ENCODE assay signal across 9 cellular contexts in the genomic region with DNA sequence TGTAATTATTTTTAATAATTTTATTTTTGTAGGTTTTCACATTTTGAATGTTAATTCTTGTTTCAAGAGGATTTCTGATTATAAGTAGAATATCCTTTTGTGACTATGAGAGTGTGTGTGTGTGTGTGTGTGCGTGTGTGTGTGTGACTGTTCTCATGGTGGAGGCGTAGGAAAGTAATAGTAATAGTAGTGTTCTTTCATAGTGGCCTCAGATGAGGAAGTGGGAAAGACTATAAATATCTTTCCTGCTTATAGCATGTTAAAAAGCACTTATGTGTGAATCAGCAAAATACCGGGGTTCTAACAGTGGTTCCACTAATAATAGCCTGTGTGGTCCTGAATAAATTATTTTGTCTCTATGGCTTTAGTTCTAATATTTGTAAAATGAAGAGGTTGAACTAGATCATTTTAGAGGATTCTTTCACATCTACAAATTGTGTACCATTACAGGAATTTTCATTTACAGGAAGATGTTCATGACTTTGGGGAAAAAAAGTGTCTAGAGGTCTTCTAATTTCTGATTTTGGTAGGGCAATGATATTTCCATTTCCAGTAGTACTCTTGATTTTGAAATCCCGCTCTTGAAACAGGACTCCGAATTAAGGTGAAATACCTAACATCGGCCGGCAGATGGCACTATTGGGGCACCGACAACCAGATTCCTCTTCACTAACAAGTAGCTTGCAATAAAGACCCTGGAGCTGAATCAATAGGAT. TPM values are rescaled to one million over a fixed set of nuclear protein-coding genes. Genes with fewer than 3 reads are reported as not detected.
DNase-seq lines count a peak whose midpoint lies in the region; ATAC-seq and TF ChIP-seq lines count a peak whose summit lies in the region.
"Had no signal": no experiment of that assay in that cellular context is flagged by ENCODE, and none has a peak within 500 bp of the region (broad histone marks: within the 10 kb centered on the region; RNA-seq: fewer than 3 reads in every experiment).

No MANE protein-coding gene starts in this region.

- TF ChIP-seq CTCF in epithelial cell of esophagus (IDR thresholded peaks at IDR 0.05; ENCODE audit: insufficient read depth, low read depth, low read length, missing control alignments) (peak; percentile 74), nephron progenitor cell (IDR thresholded peaks at IDR 0.05) (peak; percentile 82)

- H3K27me3 ChIP-seq in CD8-positive, alpha-beta memory T cell (ENCODE audit: insufficient read depth, low read length, poor library complexity, severe bottlenecking), result no peaks in the 10 kb centered on the region

- no peak overlapping the region for H3K4me3 Mint-ChIP-seq in CD8-positive, alpha-beta memory T cell
- no peak overlapping the region for H3K4me3 Mint-ChIP-seq in nephron progenitor cell

- peaks cover 13 to 50% of the 10 kb centered on the region in 2 donors for H3K27me3 Mint-ChIP-seq in CD8-positive, alpha-beta memory T cell
- H3K27me3 Mint-ChIP-seq in nephron progenitor cell (ENCODE audit: low read depth, poor library complexity), result peaks cover 30% of the 10 kb centered on the region

- no peak overlapping the region for H3K27ac Mint-ChIP-seq in CD8-positive, alpha-beta memory T cell
- no peak overlapping the region for H3K27ac Mint-ChIP-seq in nephron progenitor cell

- no peaks in the 10 kb centered on the region for H3K9me3 ChIP-seq in CD8-positive, alpha-beta memory T cell (ENCODE audit: low read length)

- DNase-seq in CD8-positive, alpha-beta memory T cell, result peak; percentile 23 to 64 (median 38)
- DNase-seq in NOMO-1 treated with DMSO at 0.1 percent for 48 hours (lab: John Stamatoyannopoulos, UW; ENCODE audit: unreplicated experiment) (peak; percentile 85), epithelial cell of esophagus (ENCODE audit: low read depth) (peak; percentile 86), nephron progenitor cell (peak; percentile 77), stromal cell of bone marrow (ENCODE audit: low read depth) (peak; percentile 58)
- peak; percentile 16 for DNase-seq in activated CD8-positive, alpha-beta memory T cell treated with anti-CD3 and anti-CD28 coated beads, Interleukin-2, amount 50 U/mL, for 1 hour (ENCODE audit: extremely low read depth)

- POLR2A ChIA-PET in CD8-positive, alpha-beta memory T cell (lab: Charles Lee), result no interaction called here

- H3K36me3 Mint-ChIP-seq in CD8-positive, alpha-beta memory T cell, result no peaks in the 10 kb centered on the region
- no peaks in the 10 kb centered on the region for H3K36me3 Mint-ChIP-seq in nephron progenitor cell (ENCODE audit: low read depth)

- no peak overlapping the region for H3K4me3 ChIP-seq in CD8-positive, alpha-beta memory T cell (ENCODE audit: low read length)
- H3K4me3 ChIP-seq in epithelial cell of esophagus (ENCODE audit: low read length), result no peak overlapping the region

- H3K4me1 ChIP-seq in CD8-positive, alpha-beta memory T cell (ENCODE audit: insufficient read depth, low read length), result no peaks in the 10 kb centered on the region

- CTCF ChIA-PET in CD8-positive, alpha-beta memory T cell (lab: Charles Lee), result interaction anchor here (0.7 to 1.8 kb wide), 6 partner anchors 8 to 515 kb away, joined by 3 to 5 read pairs (median 4); no protein-coding TSS in a partner anchor

- H3K27ac ChIP-seq in CD8-positive, alpha-beta memory T cell (ENCODE audit: low read depth, low read length), result no peak overlapping the region
- H3K27ac ChIP-seq: epithelial cell of prostate had no signal

- peak; percentile 47 for ATAC-seq in GM19324 (IDR thresholded peaks at IDR 0.05; ENCODE audit: low FRiP score, unreplicated experiment)
- ATAC-seq in HG03378 (IDR thresholded peaks at IDR 0.05; ENCODE audit: unreplicated experiment), result peak; percentile 93

- H3K9me3 Mint-ChIP-seq in CD8-positive, alpha-beta memory T cell, result no peaks in the 10 kb centered on the region
- no peaks in the 10 kb centered on the region for H3K9me3 Mint-ChIP-seq in nephron progenitor cell

- H3K4me1 Mint-ChIP-seq in CD8-positive, alpha-beta memory T cell, result peaks cover 0 to 9% (median 4%) of the 10 kb centered on the region in 3 donors
- H3K4me1 Mint-ChIP-seq in nephron progenitor cell, result peaks cover 4% of the 10 kb centered on the region

- H3K36me3 ChIP-seq in CD8-positive, alpha-beta memory T cell (ENCODE audit: insufficient read depth, low read length), result no peaks in the 10 kb centered on the region

RNA-seq across cellular contexts. Expression of gene OR10G7, which starts 29.9 kb away (rescaled TPM):
- total RNA-seq in CD8-positive, alpha-beta memory T cell, result not detected
- not detected for polyA plus RNA-seq in CD8-positive, alpha-beta memory T cell

RNA-seq across cellular contexts. Expression of gene VWA5A, which starts 44.2 kb away (rescaled TPM):
- total RNA-seq in CD8-positive, alpha-beta memory T cell, result 1 to 10 TPM; 2.9 to 3.3 TPM
- 5.3 TPM for polyA plus RNA-seq in CD8-positive, alpha-beta memory T cell

RNA-seq across cellular contexts. Expression of gene OR10G8, which starts 44.5 kb away (rescaled TPM):
- total RNA-seq in CD8-positive, alpha-beta memory T cell, result not detected
- polyA plus RNA-seq in CD8-positive, alpha-beta memory T cell, result not detected

RNA-seq across cellular contexts. Expression of gene OR10G9, which starts 48.3 kb away (rescaled TPM):
- total RNA-seq in CD8-positive, alpha-beta memory T cell, result not detected
- polyA plus RNA-seq in CD8-positive, alpha-beta memory T cell, result not detected

RNA-seq across cellular contexts. Expression of gene OR10G4, which starts 58.3 kb away (rescaled TPM):
- not detected for total RNA-seq in CD8-positive, alpha-beta memory T cell
- polyA plus RNA-seq in CD8-positive, alpha-beta memory T cell, result not detected

Comparison
In these comparisons a context has a peak if more than half of its experiments do, and no peak if none do; other contexts are left out.
1. DNase-seq: peak in every context shown above with its lines; median percentile 86 in epithelial cell of esophagus; 85 in NOMO-1 treated with DMSO at 0.1 percent for 48 hours; 77 in nephron progenitor cell; 58 in stromal cell of bone marrow; 38 in CD8-positive, alpha-beta memory T cell; 16 in activated CD8-positive, alpha-beta memory T cell treated with anti-CD3 and anti-CD28 coated beads, Interleukin-2, amount 50 U/mL, for 1 hour.